1 cellular context compared by ENCODE assay signal in the genomic region with DNA sequence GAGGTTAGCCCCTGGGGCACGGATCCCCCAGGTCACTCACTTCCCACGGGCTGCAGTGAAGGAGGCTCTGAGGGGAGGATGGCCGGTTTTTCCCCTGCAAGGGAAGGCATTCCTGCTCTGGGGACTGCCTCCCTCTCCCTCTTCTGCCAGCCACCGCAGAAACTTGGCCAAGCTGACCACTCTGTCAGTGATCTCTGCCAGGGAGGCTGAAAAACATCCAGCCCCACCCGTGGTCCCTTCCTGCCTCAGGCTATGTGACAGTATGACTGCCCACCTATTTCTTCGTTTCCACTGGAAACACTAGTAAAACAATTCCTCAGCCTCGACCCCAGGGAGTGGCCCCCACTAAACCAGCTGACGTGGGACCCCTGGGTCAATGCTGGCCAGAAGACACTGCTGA.
TF ChIP-seq lines count a peak whose summit lies in the region.

No MANE protein-coding gene starts in this region.

TF ChIP-seq in GM12878, 131 proteins besides CTCF, POLR2A, EP300 and RAD21:
- TF ChIP-seq MEF2B (IDR thresholded peaks at IDR 0.05; ENCODE audit: partially characterized antibody, poor library complexity, severe bottlenecking) (no peak), CBX3 (IDR thresholded peaks at IDR 0.05; ENCODE audit: borderline replicate concordance, low read depth) (no peak), TCF7 (IDR thresholded peaks at IDR 0.05; ENCODE audit: borderline replicate concordance) (no peak), BCL11A (IDR thresholded peaks at IDR 0.05; ENCODE audit: low read depth, low read length) (no peak), EED (IDR thresholded peaks at IDR 0.05; ENCODE audit: low read depth) (no peak), SRF (IDR thresholded peaks at IDR 0.05; ENCODE audit: low read depth in 2 of 2, low read length in 2 of 2) (no peak), NR2C1 (IDR thresholded peaks at IDR 0.05) (no peak), MYB (IDR thresholded peaks at IDR 0.05; ENCODE audit: borderline replicate concordance, low read depth, low read length) (no peak), KAT2A (conservative IDR thresholded peaks at IDR 0.05; ENCODE audit: control insufficient read depth, low read depth, low read length) (no peak), GABPA (IDR thresholded peaks at IDR 0.05; ENCODE audit: low read depth) (no peak), SREBF2 (IDR thresholded peaks at IDR 0.05; ENCODE audit: low read length) (no peak), YY1 (IDR thresholded peaks at IDR 0.05; ENCODE audit: low read depth, low read length) (no peak), ZNF384 (IDR thresholded peaks at IDR 0.05; ENCODE audit: borderline replicate concordance, low read depth, low read length) (no peak)
TF ChIP-seq in GM12878: peak in this region for 0.
